8 cellular contexts compared by ENCODE assay signal in the genomic region with DNA sequence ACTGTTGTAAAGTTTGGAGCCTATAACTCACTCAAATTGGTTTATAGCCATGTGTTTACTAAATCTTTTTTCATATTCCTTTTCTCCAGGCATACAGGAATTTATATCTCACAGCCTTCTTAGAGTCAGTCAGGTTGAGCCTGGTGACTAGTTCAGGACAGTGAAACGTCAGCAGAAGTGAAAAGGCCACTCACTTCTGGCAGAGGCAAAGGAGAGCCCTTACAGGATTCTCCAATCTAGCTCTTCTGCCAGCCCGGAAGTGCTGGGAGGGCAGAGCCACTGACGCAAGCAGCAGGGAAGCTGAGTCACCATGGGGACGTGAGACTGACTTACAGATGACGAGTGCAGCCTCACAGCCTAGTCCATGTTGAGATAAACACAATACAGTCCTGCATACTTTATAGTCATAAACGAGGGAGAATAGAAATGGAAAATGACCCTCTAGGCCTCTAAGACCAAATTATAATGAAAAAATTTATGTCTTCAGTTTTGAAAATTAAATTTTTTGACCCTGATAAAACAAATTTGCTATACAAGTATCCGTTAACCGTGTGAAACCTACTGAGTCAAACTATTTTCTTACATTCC. TPM values are rescaled to one million over a fixed set of nuclear protein-coding genes. Genes with fewer than 3 reads are reported as not detected.
DNase-seq lines count a peak whose midpoint lies in the region; TF ChIP-seq lines count a peak whose summit lies in the region.

No MANE protein-coding gene starts in this region.

- H3K27ac Mint-ChIP-seq in type B pancreatic cell = peak overlapping the region; percentile 98

- TF ChIP-seq CTCF in HEK293 (tag by site-specific recombination; IDR thresholded peaks at IDR 0.05) = no peak
- TF ChIP-seq CTCF in type B pancreatic cell (conservative IDR thresholded peaks at IDR 0.05) = no peak

- H3K4me3 ChIP-seq in HEK293 (ENCODE audit: low read depth, low read length) (no peak overlapping the region), adipocyte (ENCODE audit: low read length) (peak overlapping the region; percentile 99)

- H3K9me3 Mint-ChIP-seq in type B pancreatic cell = no peaks in the 10 kb centered on the region

- H3K27ac ChIP-seq in HEK293 (ENCODE audit: extremely low read depth, low read depth, low read length) = peak overlapping the region; percentile 43; the same call in 1 of the 2 replicates

- H3K9me3 ChIP-seq in HEK293 (ENCODE audit: control insufficient read depth, insufficient read depth, low read depth, low read length) (no peaks in the 10 kb centered on the region), adipocyte (ENCODE audit: control insufficient read depth, low read length) (no peaks in the 10 kb centered on the region)

- DNase-seq in ELF-1 (ENCODE audit: low read depth, low spot score) (peak; percentile 94), NCI-H1105 treated with DMSO at 0.1 percent for 48 hours (lab: John Stamatoyannopoulos, UW) (peak; percentile 39), SW 1271 (lab: John Stamatoyannopoulos, UW) (peak; percentile 96 to 99), adipocyte (ENCODE audit: low read depth) (peak; percentile 98), cardiac septum (ENCODE audit: low spot score) (peak; percentile 98), posterior cingulate gyrus (peak; percentile 70 to 98 (median 82)), type B pancreatic cell (ENCODE audit: extremely low spot score, unreplicated experiment) (no peak)

- H3K27me3 Mint-ChIP-seq in type B pancreatic cell = no peaks in the 10 kb centered on the region

- H3K4me1 Mint-ChIP-seq in type B pancreatic cell (ENCODE audit: unreplicated experiment) = peaks cover 29% of the 10 kb centered on the region

- peaks cover 7% of the 10 kb centered on the region for H3K36me3 Mint-ChIP-seq in type B pancreatic cell

- POLR2A ChIA-PET in HEK293 (lab: Yijun Ruan, JAX) = interaction anchor here (0.6 to 2.3 kb wide), 10 partner anchors 8 to 414 kb away, joined by 3 to 28 read pairs (median 4); a partner anchor contains a TSS

- H3K9ac ChIP-seq in adipocyte (ENCODE audit: low read length) = peak overlapping the region; percentile 99

- intact Hi-C loops in cardiac septum (cut with DNase I) = loop anchor here (5.0 kb wide), 1 partner anchor 241 kb away; no protein-coding TSS in a partner anchor
- intact Hi-C loops in posterior cingulate gyrus (cut with DNase I) = loop anchor here (5.0 kb wide), 3 partner anchors 106 to 244 kb away; a partner anchor contains a TSS

- CTCF ChIA-PET in HEK293 (lab: Yijun Ruan, JAX) = interaction anchor here (0.6 to 1.4 kb wide), 3 partner anchors 9 to 319 kb away, joined by 3 to 4 read pairs (median 3); no protein-coding TSS in a partner anchor

- peak overlapping the region; percentile 86 for H3K4me3 Mint-ChIP-seq in type B pancreatic cell

- H3K36me3 ChIP-seq in HEK293 (ENCODE audit: control insufficient read depth in 2 of 2, insufficient read depth in 1 of 2, low read length in 2 of 2) (no peaks in the 10 kb centered on the region), adipocyte (ENCODE audit: control insufficient read depth, insufficient read depth, low read length, severe bottlenecking) (no peaks in the 10 kb centered on the region)

- H3K4me1 ChIP-seq in HEK293 (ENCODE audit: control insufficient read depth, insufficient read depth, low read length) (peaks cover 11% of the 10 kb centered on the region), adipocyte (ENCODE audit: control insufficient read depth, insufficient read depth, low read length) (peaks cover 44% of the 10 kb centered on the region)

- no peaks in the 10 kb centered on the region for H3K27me3 ChIP-seq in adipocyte (replicated peaks; ENCODE audit: control insufficient read depth, insufficient read depth, low read length)

TF ChIP-seq in HEK293, 187 proteins besides CTCF, POLR2A, EP300 and RAD21 (continues in another document):
- TF ChIP-seq TCF7L2 (IDR thresholded peaks at IDR 0.05; ENCODE audit: borderline replicate concordance, low read depth, low read length) = no peak
- TF ChIP-seq ZNF175 (tag by site-specific recombination; IDR thresholded peaks at IDR 0.05) = no peak
- no peak for TF ChIP-seq ZSCAN23 (tag by site-specific recombination; IDR thresholded peaks at IDR 0.05)
- TF ChIP-seq, protein P1, sequence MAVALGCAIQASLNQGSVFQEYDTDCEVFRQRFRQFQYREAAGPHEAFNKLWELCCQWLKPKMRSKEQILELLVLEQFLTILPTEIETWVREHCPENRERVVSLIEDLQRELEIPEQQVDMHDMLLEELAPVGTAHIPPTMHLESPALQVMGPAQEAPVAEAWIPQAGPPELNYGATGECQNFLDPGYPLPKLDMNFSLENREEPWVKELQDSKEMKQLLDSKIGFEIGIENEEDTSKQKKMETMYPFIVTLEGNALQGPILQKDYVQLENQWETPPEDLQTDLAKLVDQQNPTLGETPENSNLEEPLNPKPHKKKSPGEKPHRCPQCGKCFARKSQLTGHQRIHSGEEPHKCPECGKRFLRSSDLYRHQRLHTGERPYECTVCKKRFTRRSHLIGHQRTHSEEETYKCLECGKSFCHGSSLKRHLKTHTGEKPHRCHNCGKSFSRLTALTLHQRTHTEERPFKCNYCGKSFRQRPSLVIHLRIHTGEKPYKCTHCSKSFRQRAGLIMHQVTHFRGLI (tag by site-specific recombination; IDR thresholded peaks at IDR 0.05) = no peak
- TF ChIP-seq ZNF16 (tag by site-specific recombination; IDR thresholded peaks at IDR 0.05; ENCODE audit: low read depth) = no peak
- no peak for TF ChIP-seq ZBTB7A (tag by site-specific recombination; IDR thresholded peaks at IDR 0.05; ENCODE audit: low read depth)
- TF ChIP-seq ZNF341 (tag by site-specific recombination; IDR thresholded peaks at IDR 0.05; ENCODE audit: low read depth) = peak; percentile 93
- no peak for TF ChIP-seq KLF8 (tag by site-specific recombination; IDR thresholded peaks at IDR 0.05)
- TF ChIP-seq ZNF670 (tag by site-specific recombination; IDR thresholded peaks at IDR 0.05; ENCODE audit: low read depth) = no peak
- no peak for TF ChIP-seq ZNF624 (tag by site-specific recombination; IDR thresholded peaks at IDR 0.05)
- TF ChIP-seq, protein P2, sequence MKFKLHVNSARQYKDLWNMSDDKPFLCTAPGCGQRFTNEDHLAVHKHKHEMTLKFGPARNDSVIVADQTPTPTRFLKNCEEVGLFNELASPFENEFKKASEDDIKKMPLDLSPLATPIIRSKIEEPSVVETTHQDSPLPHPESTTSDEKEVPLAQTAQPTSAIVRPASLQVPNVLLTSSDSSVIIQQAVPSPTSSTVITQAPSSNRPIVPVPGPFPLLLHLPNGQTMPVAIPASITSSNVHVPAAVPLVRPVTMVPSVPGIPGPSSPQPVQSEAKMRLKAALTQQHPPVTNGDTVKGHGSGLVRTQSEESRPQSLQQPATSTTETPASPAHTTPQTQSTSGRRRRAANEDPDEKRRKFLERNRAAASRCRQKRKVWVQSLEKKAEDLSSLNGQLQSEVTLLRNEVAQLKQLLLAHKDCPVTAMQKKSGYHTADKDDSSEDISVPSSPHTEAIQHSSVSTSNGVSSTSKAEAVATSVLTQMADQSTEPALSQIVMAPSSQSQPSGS (tag by site-specific recombination; IDR thresholded peaks at IDR 0.05; ENCODE audit: low read depth) = peak; percentile 44; the same call in 1 of the 2 replicates
- no peak for TF ChIP-seq ZBTB1 (tag by site-specific recombination; IDR thresholded peaks at IDR 0.05)
- TF ChIP-seq, protein P3, sequence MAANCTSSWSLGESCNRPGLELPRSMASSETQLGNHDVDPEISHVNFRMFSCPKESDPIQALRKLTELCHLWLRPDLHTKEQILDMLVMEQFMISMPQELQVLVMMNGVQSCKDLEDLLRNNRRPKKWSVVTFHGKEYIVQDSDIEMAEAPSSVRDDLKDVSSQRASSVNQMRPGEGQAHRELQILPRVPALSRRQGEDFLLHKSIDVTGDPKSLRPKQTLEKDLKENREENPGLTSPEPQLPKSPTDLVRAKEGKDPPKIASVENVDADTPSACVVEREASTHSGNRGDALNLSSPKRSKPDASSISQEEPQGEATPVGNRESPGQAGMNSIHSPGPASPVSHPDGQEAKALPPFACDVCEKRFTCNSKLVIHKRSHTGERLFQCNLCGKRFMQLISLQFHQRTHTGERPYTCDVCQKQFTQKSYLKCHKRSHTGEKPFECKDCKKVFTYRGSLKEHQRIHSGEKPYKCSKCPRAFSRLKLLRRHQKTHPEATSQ (tag by site-specific recombination; IDR thresholded peaks at IDR 0.05) = no peak
- TF ChIP-seq, protein P4, sequence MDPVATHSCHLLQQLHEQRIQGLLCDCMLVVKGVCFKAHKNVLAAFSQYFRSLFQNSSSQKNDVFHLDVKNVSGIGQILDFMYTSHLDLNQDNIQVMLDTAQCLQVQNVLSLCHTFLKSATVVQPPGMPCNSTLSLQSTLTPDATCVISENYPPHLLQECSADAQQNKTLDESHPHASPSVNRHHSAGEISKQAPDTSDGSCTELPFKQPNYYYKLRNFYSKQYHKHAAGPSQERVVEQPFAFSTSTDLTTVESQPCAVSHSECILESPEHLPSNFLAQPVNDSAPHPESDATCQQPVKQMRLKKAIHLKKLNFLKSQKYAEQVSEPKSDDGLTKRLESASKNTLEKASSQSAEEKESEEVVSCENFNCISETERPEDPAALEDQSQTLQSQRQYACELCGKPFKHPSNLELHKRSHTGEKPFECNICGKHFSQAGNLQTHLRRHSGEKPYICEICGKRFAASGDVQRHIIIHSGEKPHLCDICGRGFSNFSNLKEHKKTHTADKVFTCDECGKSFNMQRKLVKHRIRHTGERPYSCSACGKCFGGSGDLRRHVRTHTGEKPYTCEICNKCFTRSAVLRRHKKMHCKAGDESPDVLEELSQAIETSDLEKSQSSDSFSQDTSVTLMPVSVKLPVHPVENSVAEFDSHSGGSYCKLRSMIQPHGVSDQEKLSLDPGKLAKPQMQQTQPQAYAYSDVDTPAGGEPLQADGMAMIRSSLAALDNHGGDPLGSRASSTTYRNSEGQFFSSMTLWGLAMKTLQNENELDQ (tag by site-specific recombination; IDR thresholded peaks at IDR 0.05; ENCODE audit: low read depth) = no peak
- no peak for TF ChIP-seq SALL2 (tag by site-specific recombination; IDR thresholded peaks at IDR 0.05; ENCODE audit: borderline replicate concordance)
- peak; percentile 52 for TF ChIP-seq ZNF660 (tag by site-specific recombination; IDR thresholded peaks at IDR 0.05)
- TF ChIP-seq ZNF558 (tag by site-specific recombination; IDR thresholded peaks at IDR 0.05) = 0 out of 2 replicates have a peak, but pooled peaks have one; percentile 25
- TF ChIP-seq ZBTB21 (tag by site-specific recombination; IDR thresholded peaks at IDR 0.05) = peak; percentile 94
- peak; percentile 54 for TF ChIP-seq SP2 (tag by site-specific recombination; IDR thresholded peaks at IDR 0.05)
- no peak for TF ChIP-seq MEIS1 (CRISPR knock-in tag; IDR thresholded peaks at IDR 0.05; ENCODE audit: borderline replicate concordance)

RNA-seq across cellular contexts. Expression of a gene that starts 1.3 kb away (rescaled TPM):
- total RNA-seq in cardiac septum (0.22 TPM), type B pancreatic cell (ENCODE audit: low replicate concordance) (0.19 TPM in 1 of 2 replicates, not detected in the other)

RNA-seq across cellular contexts. Expression of a gene that starts 1.4 kb away (rescaled TPM):
- total RNA-seq in cardiac septum (29.6 TPM), type B pancreatic cell (ENCODE audit: low replicate concordance) (36.4 and 51.8 TPM in 2 replicates)

RNA-seq across cellular contexts. Expression of a gene that starts 53.9 kb away (rescaled TPM):
- total RNA-seq in cardiac septum (0.13 TPM), type B pancreatic cell (ENCODE audit: low replicate concordance) (1.7 and 3.3 TPM in 2 replicates)
